ENCODE assay signal across 33 cellular contexts in genomic region chr7:85764034-85764433, GRCh38.
"Had no signal": no experiment of that assay in that cellular context is flagged by ENCODE, and none has a peak within 500 bp of the region (broad histone marks: within the 10 kb centered on the region; RNA-seq: fewer than 3 reads in every experiment).

No MANE protein-coding gene starts in this region.

- H3K9me3 ChIP-seq: ascending aorta had no signal

- H3K27ac ChIP-seq: ascending aorta, cardiac muscle cell, WERI-Rb-1 had no signal

- H3K4me3 ChIP-seq: ascending aorta, cardiac muscle cell had no signal

- DNase-seq: activated CD4-positive, alpha-beta memory T cell treated with anti-CD3 and anti-CD28 coated beads, Interleukin-2, amount 10 ng/mL, durations not matched to agents 7 days and 5 days; activated CD4-positive, alpha-beta T cell treated with anti-CD3 and anti-CD28 coated beads for 1 hour; activated CD4-positive, alpha-beta T cell treated with anti-CD3 and anti-CD28 coated beads for 36 hours; activated CD4-positive, alpha-beta T cell treated with anti-CD3 and anti-CD28 coated beads for 48 hours; activated CD4-positive, alpha-beta T cell treated with anti-CD3 and anti-CD28 coated beads, Interleukin-2, amount 10 ng/mL, durations not matched to agents 7 days and 5 days; activated CD4-positive, alpha-beta T cell treated with anti-CD3 and anti-CD28 coated beads, Interleukin-2, amount 50 U/mL, for 48 hours; activated CD4-positive, CD25-positive, alpha-beta regulatory T cell; activated CD8-positive, alpha-beta memory T cell treated with anti-CD3 and anti-CD28 coated beads for 24 hours; activated CD8-positive, alpha-beta memory T cell treated with anti-CD3 and anti-CD28 coated beads, Interleukin-2, amount 10 ng/mL, durations not matched to agents 7 days and 5 days; activated CD8-positive, alpha-beta memory T cell treated with anti-CD3 and anti-CD28 coated beads, Interleukin-2, amount 50 U/mL, for 48 hours; activated CD8-positive, alpha-beta T cell treated with anti-CD3 and anti-CD28 coated beads, Interleukin-2, amount 10 ng/mL, durations not matched to agents 7 days and 5 days; activated effector memory CD4-positive, alpha-beta T cell treated with Interleukin-2 at 50 U/mL for 16 hours; activated gamma-delta T cell; activated naive CD4-positive, alpha-beta T cell treated with anti-CD3 and anti-CD28 coated beads, Interleukin-2, amount 10 ng/mL, durations not matched to agents 7 days and 5 days; activated naive CD4-positive, alpha-beta T cell treated with Interleukin-2 at 50 U/mL for 16 hours; activated naive CD8-positive, alpha-beta T cell treated with anti-CD3 and anti-CD28 coated beads, Interleukin-2, amount 10 ng/mL, durations not matched to agents 7 days and 5 days; activated naive CD8-positive, alpha-beta T cell treated with anti-CD3 and anti-CD28 coated beads, Interleukin-2, amount 50 U/mL, for 24 hours; activated T-cell treated with anti-CD3 and anti-CD28 coated beads, Interleukin-2, amount 50 U/mL, for 24 hours; activated T-cell treated with anti-CD3 and anti-CD28 coated beads, Interleukin-2, amount 50 U/mL, for 48 hours; amygdala; anterior cingulate cortex; caudate nucleus; cerebellar nuclear complex; T-helper 1 cell; T-helper 2 cell; T-helper 9 cell; WERI-Rb-1 had no signal

- FAIRE-seq: bronchial epithelial cell, TTC549 had no signal

- H3K4me1 ChIP-seq: ascending aorta had no signal

- ATAC-seq: activated CD4-positive, alpha-beta T cell treated with anti-CD3 and anti-CD28 coated beads for 36 hours; activated CD4-positive, CD25-positive, alpha-beta regulatory T cell treated with anti-CD3 and anti-CD28 coated beads, Interleukin-2, amount 50 U/mL, for 24 hours; activated CD8-positive, alpha-beta memory T cell treated with anti-CD3 and anti-CD28 coated beads, Interleukin-2, amount 10 ng/mL, durations not matched to agents 7 days and 5 days; activated CD8-positive, alpha-beta T cell treated with anti-CD3 and anti-CD28 coated beads, Interleukin-2, amount 10 ng/mL, durations not matched to agents 7 days and 5 days; activated naive CD8-positive, alpha-beta T cell treated with anti-CD3 and anti-CD28 coated beads, Interleukin-2, amount 50 U/mL, for 24 hours; WTC11 had no signal

- H3K27me3 ChIP-seq: ascending aorta had no signal

- H3K36me3 ChIP-seq: ascending aorta, cardiac muscle cell, WERI-Rb-1 had no signal
